Comparison of ENCODE assay signal across 20 cellular contexts in the genomic region with DNA sequence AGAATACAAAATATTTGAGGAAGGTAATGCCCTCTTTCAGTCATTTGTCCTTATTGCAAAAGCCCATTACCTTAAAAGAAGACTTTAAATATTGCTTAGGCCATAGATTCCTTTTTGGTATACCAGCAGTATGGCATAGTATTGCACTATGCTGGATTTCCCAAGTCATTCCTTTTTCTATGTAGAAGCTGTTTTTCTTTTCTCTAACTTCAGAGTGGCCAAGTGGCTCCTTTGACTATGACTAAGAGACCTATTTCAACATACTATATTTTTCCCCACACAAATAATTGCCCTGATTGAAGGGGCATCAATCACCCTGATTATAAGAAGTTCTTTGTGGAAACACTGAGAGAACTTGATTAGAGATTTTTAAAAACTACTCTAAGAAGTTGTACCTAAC.
"Had no signal": no experiment of that assay in that cellular context is flagged by ENCODE, and none has a peak within 500 bp of the region (broad histone marks: within the 10 kb centered on the region; RNA-seq: fewer than 3 reads in every experiment).

No MANE protein-coding gene starts in this region.

- H3K9me3 ChIP-seq: neutrophil, ovary, prostate gland, right atrium auricular region, thoracic aorta, upper lobe of left lung had no signal

- ATAC-seq: heart left ventricle, left cardiac atrium had no signal

- H3K27me3 ChIP-seq: heart left ventricle, neutrophil, right atrium auricular region, upper lobe of left lung had no signal

- H3K4me3 ChIP-seq: heart left ventricle, ovary, prostate gland, right atrium auricular region, thoracic aorta, upper lobe of left lung had no signal

- H3K4me1 ChIP-seq: prostate gland, right atrium auricular region, upper lobe of left lung had no signal

- DNase-seq: activated CD4-positive, alpha-beta T cell treated with anti-CD3 and anti-CD28 coated beads for 4 hours; activated CD4-positive, alpha-beta T cell treated with anti-CD3 and anti-CD28 coated beads, Interleukin-2, amount 50 U/mL, for 48 hours; activated CD4-positive, CD25-positive, alpha-beta regulatory T cell; activated naive CD4-positive, alpha-beta T cell treated with Interleukin-2 at 50 U/mL for 16 hours; activated T-cell treated with anti-CD3 and anti-CD28 coated beads, Interleukin-2, amount 50 U/mL, for 48 hours; amygdala; effector CD8-positive, alpha-beta T cell; heart left ventricle; islet precursor cell; left cardiac atrium; mesenchymal stem cell; ovary; stimulated activated CD4-positive, alpha-beta T cell treated with anti-CD3 and anti-CD28 coated beads, Interleukin-4, amount 100 ng/mL, for 24 hours; stimulated activated naive CD4-positive, alpha-beta T cell treated with Interleukin-2 at 50 U/mL for 16 hours; T-helper 9 cell; upper lobe of left lung had no signal

- H3K36me3 ChIP-seq: heart left ventricle, neutrophil, ovary, prostate gland, right atrium auricular region, thoracic aorta, upper lobe of left lung had no signal
